9 cellular contexts compared by ENCODE assay signal in genomic region chr15:70799667-70800450, GRCh38. TPM values are rescaled to one million over a fixed set of nuclear protein-coding genes. Genes with fewer than 3 reads are reported as not detected.
DNase-seq lines count a peak whose midpoint lies in the region; ATAC-seq, FAIRE-seq and TF ChIP-seq lines count a peak whose summit lies in the region.
"Had no signal": no experiment of that assay in that cellular context is flagged by ENCODE, and none has a peak within 500 bp of the region (broad histone marks: within the 10 kb centered on the region; RNA-seq: fewer than 3 reads in every experiment).

No MANE protein-coding gene starts in this region.

- no peaks in the 10 kb centered on the region for H3K27me3 Mint-ChIP-seq in MCF 10A (ENCODE audit: insufficient read depth, unreplicated experiment)

- BruUV-seq in HCT116 (replicated peaks; lab: Mats Ljungman, UMichigan) = no TSS peak
- no TSS peak for BruUV-seq in MCF 10A (replicated peaks; lab: Mats Ljungman, UMichigan)
- no TSS peak for BruUV-seq in A673 (replicated peaks; lab: Mats Ljungman, UMichigan)

- dilution Hi-C loops in keratinocyte (cut with MboI; ENCODE audit: extremely low pct_ligation_motif_present, low sequenced_read_pairs) = no loop called here

- H3K4me1 Mint-ChIP-seq in MCF 10A (ENCODE audit: insufficient read depth, unreplicated experiment) = peaks cover 24% of the 10 kb centered on the region

- H3K4me3 ChIP-seq in HCT116 (replicated peaks in 1 of 2; ENCODE audit: low read depth in 1 of 2, low read length in 2 of 2) (no peak overlapping the region), keratinocyte (ENCODE audit: control insufficient read depth in 2 of 3, extremely low read depth in 1 of 3, insufficient read depth in 2 of 3, low read depth in 1 of 3, low read length in 3 of 3) (no peak overlapping the region), HAP-1 (no peak overlapping the region), A673 (ENCODE audit: low read depth, low read length, poor library complexity, severe bottlenecking) (no peak overlapping the region)

- TF ChIP-seq CTCF in HCT116 (IDR thresholded peaks at IDR 0.05 in 2 of 3, conservative IDR thresholded peaks at IDR 0.05 in 1 of 3; ENCODE audit: borderline replicate concordance in 1 of 3, insufficient read depth in 1 of 3, low read depth in 2 of 3, low read length in 2 of 3) (no peak), MCF 10A (IDR thresholded peaks at IDR 0.05; ENCODE audit: unreplicated experiment) (no peak), keratinocyte (optimal IDR thresholded peaks at IDR 0.05 in 1 of 3, IDR thresholded peaks at IDR 0.05 in 1 of 3, conservative IDR thresholded peaks at IDR 0.05 in 1 of 3; ENCODE audit: extremely low read depth in 1 of 3, insufficient read depth in 2 of 3, low read length in 3 of 3) (no peak), A673 (conservative IDR thresholded peaks at IDR 0.05; ENCODE audit: low read depth, low read length) (no peak)

- H3K9me3 ChIP-seq in HCT116 (ENCODE audit: control insufficient read depth in 1 of 2, insufficient read depth in 1 of 2, low read depth in 1 of 2, low read length in 2 of 2) (no peaks in the 10 kb centered on the region), keratinocyte (ENCODE audit: control insufficient read depth, low read depth, low read length) (no peaks in the 10 kb centered on the region), HAP-1 (no peaks in the 10 kb centered on the region; the same call in 1 of the 2 replicates), A673 (ENCODE audit: low read depth, low read length, poor library complexity, severe bottlenecking) (no peaks in the 10 kb centered on the region)

- POLR2A ChIA-PET in HCT116 (lab: Charles Lee) (interaction anchor here (1.3 kb wide), 1 partner anchor 12 kb away, joined by 5 read pairs; no protein-coding TSS in a partner anchor), MCF 10A (lab: Yijun Ruan, JAX) (interaction anchor here (0.6 to 1.4 kb wide), 7 partner anchors 9 to 86 kb away, joined by 3 to 8 read pairs (median 4); partner anchors contain the start of gene UACA), A673 (lab: Charles Lee; ENCODE audit: low non-redundant PET) (no interaction called here)

- RAD21 ChIA-PET in HCT116 (lab: Charles Lee; ENCODE audit: low non-redundant PET in 1 of 2, low total read pairs in 2 of 2, uncharacterized antibody in 2 of 2, unreplicated experiment in 2 of 2) = no interaction called here

- H3K27me3 ChIP-seq in HCT116 (ENCODE audit: insufficient read depth, low read length) (no peaks in the 10 kb centered on the region), keratinocyte (ENCODE audit: control insufficient read depth, extremely low read depth, insufficient read depth, low read length) (no peaks in the 10 kb centered on the region), HAP-1 (ENCODE audit: low read depth) (no peaks in the 10 kb centered on the region), A673 (replicated peaks; ENCODE audit: insufficient read depth, low read depth, low read length, poor library complexity) (no peaks in the 10 kb centered on the region)

- H3K79me2 ChIP-seq in HCT116 (ENCODE audit: insufficient read depth, low read length) = no peaks in the 10 kb centered on the region
- no peaks in the 10 kb centered on the region for H3K79me2 ChIP-seq in keratinocyte (ENCODE audit: control insufficient read depth, insufficient read depth, low read length)

- no peak for TF ChIP-seq POLR2A in HCT116 (IDR thresholded peaks at IDR 0.05; ENCODE audit: borderline replicate concordance, extremely low read depth, insufficient read depth, insufficient read length)

- FAIRE-seq in keratinocyte (lab: Jason Lieb, UNC) = no peak

- H4K20me1 ChIP-seq in HCT116 (ENCODE audit: insufficient read depth) = no peaks in the 10 kb centered on the region
- H4K20me1 ChIP-seq in keratinocyte (ENCODE audit: control insufficient read depth, extremely low read depth, insufficient read depth, low read length) = no peaks in the 10 kb centered on the region

- CTCF ChIA-PET in HCT116 (lab: Charles Lee) = interaction anchor here (1.3 to 1.5 kb wide), 2 partner anchors 12 to 25 kb away, joined by 4 to 6 read pairs; no protein-coding TSS in a partner anchor
- CTCF ChIA-PET in MCF 10A (lab: Yijun Ruan, JAX) = interaction anchor here (0.6 to 2.0 kb wide), 4 partner anchors 10 to 57 kb away, joined by 3 to 27 read pairs (median 7); no protein-coding TSS in a partner anchor
- CTCF ChIA-PET in A673 (lab: Charles Lee) = interaction anchor here (0.5 kb wide), 1 partner anchor 12 kb away, joined by 3 read pairs; no protein-coding TSS in a partner anchor

- H3K36me3 Mint-ChIP-seq in MCF 10A (ENCODE audit: insufficient read depth, unreplicated experiment) = no peaks in the 10 kb centered on the region

- peak overlapping the region; percentile 13 for H3K4me2 ChIP-seq in HCT116 (ENCODE audit: low read length)
- H3K4me2 ChIP-seq in keratinocyte (ENCODE audit: control insufficient read depth, extremely low read depth, insufficient read depth, low read depth, low read length) = no peak overlapping the region

- in situ Hi-C loops in HAP-1 (cut with MboI; ENCODE audit: low sequenced_read_pairs) = loop anchor here (10.0 kb wide), 1 partner anchor 115 kb away; no protein-coding TSS in a partner anchor

- H3K27ac ChIP-seq in HCT116 (ENCODE audit: low read depth, low read length) (no peak overlapping the region), keratinocyte (ENCODE audit: control insufficient read depth, insufficient read depth, low read length) (no peak overlapping the region), A673 (ENCODE audit: low read depth, low read length, poor library complexity, severe bottlenecking) (no peak overlapping the region)
- H3K27ac ChIP-seq: VCaP had no signal

- ATAC-seq in HCT116 (no peak), GM21367 (IDR thresholded peaks at IDR 0.05; ENCODE audit: unreplicated experiment) (no peak)

- intact Hi-C loops in HCT116 (cut with micrococcal nuclease) (no loop called here), MCF 10A (cut with micrococcal nuclease) (loop anchor here (5.0 kb wide), 1 partner anchor 38 kb away; the partner anchor contains the start of gene UACA), A673 (cut with micrococcal nuclease; ENCODE audit: unreplicated experiment) (no loop called here)

- H3K9ac ChIP-seq in HCT116 (ENCODE audit: low read length) (no peak overlapping the region), keratinocyte (ENCODE audit: control insufficient read depth, extremely low read depth, insufficient read depth, low read length) (no peak overlapping the region)

- no peaks in the 10 kb centered on the region for H3K9me1 ChIP-seq in keratinocyte (ENCODE audit: control insufficient read depth, extremely low read depth, insufficient read depth, low read length)

- no peak for TF ChIP-seq RAD21 in HCT116 (IDR thresholded peaks at IDR 0.05; ENCODE audit: low read depth)

- H2AFZ ChIP-seq in HCT116 (ENCODE audit: low read depth, low read length, poor library complexity, severe bottlenecking) (peak overlapping the region; percentile 39), keratinocyte (ENCODE audit: control insufficient read depth, low read length) (peak overlapping the region; percentile 2)

- H3K36me3 ChIP-seq in HCT116 (ENCODE audit: control insufficient read depth in 1 of 2, insufficient read depth in 2 of 2, low read length in 2 of 2) (no peaks in the 10 kb centered on the region), keratinocyte (ENCODE audit: control insufficient read depth in 2 of 2, extremely low read depth in 1 of 2, insufficient read depth in 2 of 2, low read length in 2 of 2) (no peaks in the 10 kb centered on the region), HAP-1 (replicated peaks) (no peaks in the 10 kb centered on the region), A673 (ENCODE audit: insufficient read depth, low read length, poor library complexity, severe bottlenecking) (no peaks in the 10 kb centered on the region)

- H3K27ac Mint-ChIP-seq in MCF 10A (ENCODE audit: low read depth, unreplicated experiment) = peak overlapping the region; percentile 82

- H3K9me3 Mint-ChIP-seq in MCF 10A (ENCODE audit: unreplicated experiment) = no peaks in the 10 kb centered on the region

- no peak overlapping the region for H3K4me3 Mint-ChIP-seq in MCF 10A (ENCODE audit: unreplicated experiment)

- H3K9me2 ChIP-seq in HCT116 (ENCODE audit: insufficient read depth) = no peaks in the 10 kb centered on the region

- H3K4me1 ChIP-seq in HCT116 (ENCODE audit: control insufficient read depth in 1 of 2, insufficient read depth in 2 of 2, low read length in 2 of 2) (peaks cover 19 to 44% of the 10 kb centered on the region in 2 experiments), keratinocyte (ENCODE audit: control insufficient read depth, extremely low read depth, insufficient read depth, low read length) (peaks cover 32% of the 10 kb centered on the region), HAP-1 (no peaks in the 10 kb centered on the region), A673 (ENCODE audit: insufficient read depth, low read length, poor library complexity, severe bottlenecking) (no peaks in the 10 kb centered on the region)

- no peak for DNase-seq in HCT116 (ENCODE audit: low read depth, low spot score)
- DNase-seq in MCF 10A (ENCODE audit: unreplicated experiment) = peak; percentile 75
- DNase-seq in keratinocyte (ENCODE audit: low read depth, low spot score) = no peak
- DNase-seq in stromal cell of bone marrow (ENCODE audit: low read depth) = peak; percentile 99
- no peak for DNase-seq in HAP-1 (ENCODE audit: low spot score in 2 of 2)
- DNase-seq in D341Med (ENCODE audit: low spot score) = no peak
- no peak for DNase-seq in A673 (ENCODE audit: low spot score)

RNA-seq across cellular contexts. Expression of gene UACA, which starts 36.5 kb away (rescaled TPM):
- total RNA-seq in HCT116 (2021; ENCODE audit: unreplicated experiment) = 47.4 TPM
- polyA plus RNA-seq in HCT116 (2012) = 54.6 and 59.5 TPM in 2 replicates
- 32.6 and 37.0 TPM in 2 replicates for total RNA-seq in MCF 10A (2022)
- polyA plus RNA-seq in keratinocyte = 13.4 to 26.6 TPM (median 22.7 TPM) in 3 replicates
- 97.8 TPM for polyA plus RNA-seq in keratinocyte (2011; ENCODE audit: low read depth)
- polyA plus RNA-seq in keratinocyte (2011; cell fraction: cytosol; rRNA removed) = 5.4 and 11.3 TPM in 2 replicates
- 18.3 and 24.3 TPM in 2 replicates for polyA plus RNA-seq in keratinocyte (2011; cell fraction: nucleus; rRNA removed)
- 24.4 and 36.1 TPM in 2 replicates for polyA plus RNA-seq in keratinocyte (2012; ENCODE audit: low replicate concordance)
- 56.5 to 74.6 TPM (median 62.3 TPM) in 3 replicates for polyA minus RNA-seq in keratinocyte
- 19.2 TPM for polyA minus RNA-seq in keratinocyte (2011; cell fraction: cytosol; rRNA and poly(A)+ RNA removed)
- 23.7 and 44.8 TPM in 2 replicates for polyA minus RNA-seq in keratinocyte (2011; cell fraction: nucleus; rRNA and poly(A)+ RNA removed)
- 26.9 and 27.7 TPM in 2 replicates for total RNA-seq in A673 (2021)

RNA-seq across cellular contexts. Expression of gene LARP6, which starts 54.1 kb away (rescaled TPM):
- 35.9 TPM for total RNA-seq in HCT116 (2021; ENCODE audit: unreplicated experiment)
- polyA plus RNA-seq in HCT116 (2012) = 55.1 and 58.8 TPM in 2 replicates
- total RNA-seq in MCF 10A (2022) = 67.3 and 77.5 TPM in 2 replicates
- polyA plus RNA-seq in keratinocyte = 36.5 to 72.9 TPM (median 66.1 TPM) in 3 replicates
- polyA plus RNA-seq in keratinocyte (2011; ENCODE audit: low read depth) = 17.7 TPM
- 49.2 and 50.8 TPM in 2 replicates for polyA plus RNA-seq in keratinocyte (2011; cell fraction: cytosol; rRNA removed)
- 25.6 and 28.6 TPM in 2 replicates for polyA plus RNA-seq in keratinocyte (2011; cell fraction: nucleus; rRNA removed)
- 19.8 and 46.5 TPM in 2 replicates for polyA plus RNA-seq in keratinocyte (2012; ENCODE audit: low replicate concordance)
- 13.6 to 32.4 TPM (median 25.3 TPM) in 3 replicates for polyA minus RNA-seq in keratinocyte
- 23.6 TPM for polyA minus RNA-seq in keratinocyte (2011; cell fraction: cytosol; rRNA and poly(A)+ RNA removed)
- 7.1 TPM in 2 replicates for polyA minus RNA-seq in keratinocyte (2011; cell fraction: nucleus; rRNA and poly(A)+ RNA removed)
- 53.6 and 57.8 TPM in 2 replicates for total RNA-seq in A673 (2021)

Comparison
In these comparisons a context has a peak if more than half of its experiments do, and no peak if none do; other contexts are left out.
1. DNase-seq: peak in MCF 10A (single experiment) and stromal cell of bone marrow (single experiment); none in HCT116 (single experiment), keratinocyte (single experiment), HAP-1 (0 of 2), D341Med (single experiment) and A673 (single experiment).